In the genomic region with DNA sequence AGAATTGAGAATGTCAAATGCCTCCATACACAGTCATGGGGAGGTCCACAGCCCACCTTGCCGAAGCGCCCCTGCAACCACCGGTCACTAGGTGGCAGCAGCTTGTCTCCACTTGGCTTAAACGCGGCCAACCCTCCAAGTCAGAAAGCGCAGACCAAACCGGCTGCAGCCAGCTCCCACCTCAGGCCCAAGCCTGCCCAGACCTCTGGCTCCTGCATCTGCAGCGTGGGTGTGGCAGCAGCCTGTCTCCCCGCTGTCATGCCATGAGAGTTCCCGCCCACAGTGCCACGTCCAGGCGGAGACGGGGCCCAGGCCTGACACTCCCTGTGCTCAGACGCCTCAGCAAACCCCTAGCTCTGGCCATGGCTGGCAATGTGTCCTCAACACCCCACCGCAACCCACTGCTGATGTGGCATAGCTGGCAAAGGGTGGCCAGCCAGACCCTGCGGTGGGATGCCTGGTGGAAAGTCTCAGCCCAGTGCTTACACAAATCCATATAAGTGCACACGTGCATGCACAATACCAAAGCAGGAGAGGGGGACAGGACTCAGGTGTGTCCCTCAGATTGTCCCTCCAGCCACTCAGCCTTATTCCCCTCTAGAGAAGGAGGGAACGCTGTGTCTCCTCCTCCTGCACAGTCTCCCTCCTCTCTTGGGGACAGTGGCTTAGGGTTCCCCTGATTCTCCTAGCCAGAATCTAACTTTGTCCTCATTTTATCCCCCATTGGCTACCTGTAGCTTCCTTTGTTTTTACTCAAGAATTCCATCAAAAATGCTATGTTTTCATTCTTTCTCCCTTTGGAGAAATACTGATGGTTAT, we compare ENCODE assay signal across 8 cellular contexts. TPM values are rescaled to one million over a fixed set of nuclear protein-coding genes. Genes with fewer than 3 reads are reported as not detected.
DNase-seq lines count a peak whose midpoint lies in the region; ATAC-seq and TF ChIP-seq lines count a peak whose summit lies in the region.

No MANE protein-coding gene starts in this region.

- peak; percentile 36 for ATAC-seq in GM19023 (IDR thresholded peaks at IDR 0.05; ENCODE audit: unreplicated experiment)
- no peak for ATAC-seq in HG02970 (IDR thresholded peaks at IDR 0.05; ENCODE audit: low FRiP score, unreplicated experiment)

- H3K36me3 ChIP-seq in left ventricle myocardium inferior = no peaks in the 10 kb centered on the region

- H3K4me3 ChIP-seq in left ventricle myocardium inferior = no peak overlapping the region

- peaks cover 27% of the 10 kb centered on the region for H3K27me3 ChIP-seq in left ventricle myocardium inferior (ENCODE audit: low read depth)

- no peaks in the 10 kb centered on the region for H3K9me3 ChIP-seq in left ventricle myocardium inferior (replicated peaks)

- peaks cover 62% of the 10 kb centered on the region for H3K4me1 ChIP-seq in left ventricle myocardium inferior

- H3K27ac ChIP-seq in left ventricle myocardium inferior (replicated peaks) = peak overlapping the region; percentile 90

- peak; percentile 93 for DNase-seq in AG08395 (ENCODE audit: low spot score)
- DNase-seq in NCI-H146 (lab: John Stamatoyannopoulos, UW) = peak; percentile 93
- DNase-seq in T-helper 1 cell = peak; percentile 27 to 68 (median 53)
- peak; percentile 82 for DNase-seq in amniotic epithelial cell (ENCODE audit: low read depth)
- peak; percentile 83 for DNase-seq in left ventricle myocardium inferior
- DNase-seq in pulmonary artery endothelial cell (ENCODE audit: low read depth, low spot score) = peak; percentile 54

- peak; percentile 93 for TF ChIP-seq CTCF in left ventricle myocardium inferior (IDR thresholded peaks at IDR 0.05; ENCODE audit: borderline replicate concordance)

- intact Hi-C loops in left ventricle myocardium inferior (cut with micrococcal nuclease) = loop anchor here (2.0 kb wide), 2 partner anchors 48 to 104 kb away; no protein-coding TSS in a partner anchor

RNA-seq across cellular contexts. Expression of a gene that starts 10.9 kb away (rescaled TPM):
- total RNA-seq in left ventricle myocardium inferior (50.6 TPM), pulmonary artery endothelial cell (6.3 and 7.4 TPM in 2 replicates)

RNA-seq across cellular contexts. Expression of a gene that starts 21.4 kb away (rescaled TPM):
- 895 TPM for total RNA-seq in left ventricle myocardium inferior
- total RNA-seq in pulmonary artery endothelial cell = 105 and 121 TPM in 2 replicates

RNA-seq across cellular contexts. Expression of a gene that starts 55.8 kb away (rescaled TPM):
- total RNA-seq in left ventricle myocardium inferior (50.1 TPM), pulmonary artery endothelial cell (68.2 and 75.8 TPM in 2 replicates)
